ENCODE assay signal across 8 cellular contexts in genomic region chr12:990308-990648, GRCh38. TPM values are rescaled to one million over a fixed set of nuclear protein-coding genes. Genes with fewer than 3 reads are reported as not detected.
DNase-seq lines count a peak whose midpoint lies in the region; ATAC-seq lines count a peak whose summit lies in the region.

No MANE protein-coding gene starts in this region.

- peak overlapping the region; percentile 90 for H2AK5ac ChIP-seq in neuronal stem cell (ENCODE audit: low read depth, low read length)

- H2BK120ac ChIP-seq in neuronal stem cell (ENCODE audit: low read depth, low read length): peak overlapping the region; percentile 98

- peak overlapping the region; percentile 96 for H2BK5ac ChIP-seq in neuronal stem cell (ENCODE audit: low read length)

- peak overlapping the region; percentile 95 for H3K23ac ChIP-seq in neuronal stem cell (ENCODE audit: low read depth, low read length, poor library complexity)

- H3K4ac ChIP-seq in neuronal stem cell (ENCODE audit: low read length): peak overlapping the region; percentile 100

- H3K18ac ChIP-seq in neuronal stem cell (ENCODE audit: low read length): peak overlapping the region; percentile 99

- H3K27ac ChIP-seq in neuronal stem cell (replicated peaks; ENCODE audit: low read length) (peak overlapping the region; percentile 89), thymus (ENCODE audit: low read depth) (peak overlapping the region; percentile 95)

- peaks cover 3% of the 10 kb centered on the region for H3K79me1 ChIP-seq in neuronal stem cell (ENCODE audit: low read depth, low read length)

- H3K4me1 ChIP-seq in neuronal stem cell (ENCODE audit: control insufficient read depth in 2 of 2, insufficient read depth in 1 of 2, low read depth in 1 of 2, low read length in 2 of 2): peaks cover 2 to 12% of the 10 kb centered on the region in 2 donors
- H3K4me1 ChIP-seq in thymus (ENCODE audit: control insufficient read depth, insufficient read depth, low read length): peaks cover 8% of the 10 kb centered on the region

- peak overlapping the region; percentile 84 for H2BK12ac ChIP-seq in neuronal stem cell (ENCODE audit: low read length)

- H4K91ac ChIP-seq in neuronal stem cell (ENCODE audit: low read depth, low read length, poor library complexity): peak overlapping the region; percentile 89

- H3K9me3 ChIP-seq in neuronal stem cell (replicated peaks in 1 of 2; ENCODE audit: control insufficient read depth in 2 of 2, insufficient read depth in 1 of 2, low read depth in 1 of 2, low read length in 2 of 2): no peaks in the 10 kb centered on the region
- H3K9me3 ChIP-seq in thymus (ENCODE audit: control insufficient read depth): no peaks in the 10 kb centered on the region

- H3K4me2 ChIP-seq in neuronal stem cell (ENCODE audit: insufficient read depth, low read length, poor library complexity, severe bottlenecking): peak overlapping the region; percentile 93

- ATAC-seq in HG02763 (IDR thresholded peaks at IDR 0.05; ENCODE audit: unreplicated experiment): peak; percentile 8

- no peaks in the 10 kb centered on the region for H3K36me3 ChIP-seq in neuronal stem cell (replicated peaks in 1 of 2; ENCODE audit: control insufficient read depth in 2 of 2, insufficient read depth in 2 of 2, low read length in 2 of 2)
- no peaks in the 10 kb centered on the region for H3K36me3 ChIP-seq in thymus (ENCODE audit: control insufficient read depth, insufficient read depth)

- H3K4me3 ChIP-seq in neuronal stem cell (ENCODE audit: low read length in 2 of 2) (peak overlapping the region; percentile 79 to 87), thymus (ENCODE audit: low read length) (peak overlapping the region; percentile 94)

- H3K14ac ChIP-seq in neuronal stem cell (ENCODE audit: low read length): peak overlapping the region; percentile 99

- DNase-seq in EL (peak; percentile 73), NCI-H69 (lab: John Stamatoyannopoulos, UW) (peak; percentile 87), fibroblast of peridontal ligament (ENCODE audit: extremely low read depth) (peak; percentile 51), neuronal stem cell (ENCODE audit: low spot score) (no peak), UCSD-AML1 (lab: John Stamatoyannopoulos, UW; ENCODE audit: unreplicated experiment) (no peak)
- DNase-seq in activated T-helper 1 cell treated with anti-CD3 and anti-CD28 coated beads, Interleukin-2, amount 50 U/mL, for 16 hours (ENCODE audit: low read depth in 1 of 2, low spot score in 1 of 2): peak; percentile 10 to 25

- peaks cover 0 to 2% (median 0%) of the 10 kb centered on the region in 3 experiments for H3K27me3 ChIP-seq in neuronal stem cell (ENCODE audit: control insufficient read depth in 3 of 3, insufficient read depth in 3 of 3, low read depth in 1 of 3, low read length in 3 of 3)
- H3K27me3 ChIP-seq in thymus (ENCODE audit: control insufficient read depth, insufficient read depth): no peaks in the 10 kb centered on the region

- H2BK15ac ChIP-seq in neuronal stem cell (ENCODE audit: low read length): peak overlapping the region; percentile 98

- H3K9ac ChIP-seq in neuronal stem cell (ENCODE audit: low read depth, low read length, poor library complexity): peak overlapping the region; percentile 99

- peak overlapping the region; percentile 99 for H4K8ac ChIP-seq in neuronal stem cell (ENCODE audit: low read depth, low read length)

- no CpG with 5 or more reads among the region's 27 CpGs for WGBS in neuronal stem cell (ENCODE audit: extremely low coverage in 2 of 2, insufficient read length in 2 of 2, insufficient replicate concordance in 1 of 2), 2 donors
- under 1% methylated on average over 27 of the region's 27 CpGs for WGBS in thymus

- peak overlapping the region; percentile 98 for H2AFZ ChIP-seq in neuronal stem cell (ENCODE audit: low read length)

RNA-seq across cellular contexts. Expression of gene ERC1, which starts 0.7 kb away (rescaled TPM):
- polyA plus RNA-seq in neuronal stem cell (2013, experiment 1 of 2): 5.3 TPM
- polyA plus RNA-seq in neuronal stem cell (2013, experiment 2 of 2): 5.2 TPM
- polyA plus RNA-seq in thymus: 4.2 TPM

RNA-seq across cellular contexts. Expression of gene RAD52, which starts 40.8 kb away (rescaled TPM):
- 12.7 TPM for polyA plus RNA-seq in neuronal stem cell (2013, experiment 1 of 2)
- polyA plus RNA-seq in neuronal stem cell (2013, experiment 2 of 2): 14.3 TPM
- polyA plus RNA-seq in thymus: 13.3 TPM

Comparison
In these comparisons a context has a peak if more than half of its experiments do, and no peak if none do; other contexts are left out.
1. DNase-seq: peak in EL (single experiment), NCI-H69 (single experiment), activated T-helper 1 cell treated with anti-CD3 and anti-CD28 coated beads, Interleukin-2, amount 50 U/mL, for 16 hours (2 of 2) and fibroblast of peridontal ligament (single experiment); none in neuronal stem cell (single experiment) and UCSD-AML1 (single experiment).